Comparison of ENCODE assay signal across 15 cellular contexts in the genomic region with DNA sequence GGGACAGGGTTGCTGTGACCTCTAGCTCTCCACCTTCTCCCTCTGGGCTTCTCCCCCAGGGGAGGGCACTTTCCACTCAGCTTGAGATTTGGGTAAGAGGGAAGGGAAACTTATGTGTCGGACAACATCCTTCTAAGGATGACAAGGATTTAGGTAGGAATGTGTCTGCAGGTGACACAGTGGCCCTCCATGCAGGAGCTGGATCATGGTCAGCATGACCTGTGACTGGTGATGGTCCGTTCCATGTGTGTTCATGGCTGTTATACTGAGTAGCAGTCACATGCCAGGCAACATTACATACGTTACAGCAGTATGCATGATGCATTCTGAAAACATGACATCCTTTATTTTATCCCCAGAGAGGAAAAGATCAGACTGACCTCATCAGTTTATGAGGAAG.
DNase-seq lines count a peak whose midpoint lies in the region; ATAC-seq, FAIRE-seq and TF ChIP-seq lines count a peak whose summit lies in the region.
"Had no signal": no experiment of that assay in that cellular context is flagged by ENCODE, and none has a peak within 500 bp of the region (broad histone marks: within the 10 kb centered on the region; RNA-seq: fewer than 3 reads in every experiment).

No MANE protein-coding gene starts in this region.

- H3K36me3 Mint-ChIP-seq in neural crest cell (ENCODE audit: low read depth) (no peaks in the 10 kb centered on the region), GM23338 (ENCODE audit: low read depth) (no peaks in the 10 kb centered on the region)
- no peaks in the 10 kb centered on the region for H3K36me3 Mint-ChIP-seq in activated T-helper 1 cell treated with anti-CD3 and anti-CD28 coated beads, Interleukin-12 subunit alpha, Interleukin-12 subunit beta, Interleukin-2, Interleukin-4 antibody, amounts not matched to agents 30 ng/mL and 10 ng/mL and 1 ng/mL, durations not matched to agents 14 hours and 24 hours and 36 hours (ENCODE audit: low read depth)

- in situ Hi-C loops in gastrocnemius medialis (cut with MboI; ENCODE audit: low sequenced_read_pairs in 4 of 4) = no loop called here

- H4K20me1 ChIP-seq in GM23338 (replicated peaks; ENCODE audit: insufficient read depth) = no peaks in the 10 kb centered on the region

- H3K27me3 Mint-ChIP-seq in neural crest cell (ENCODE audit: low read depth) = no peaks in the 10 kb centered on the region
- peaks cover 6% of the 10 kb centered on the region for H3K27me3 Mint-ChIP-seq in activated T-helper 1 cell treated with anti-CD3 and anti-CD28 coated beads, Interleukin-12 subunit alpha, Interleukin-12 subunit beta, Interleukin-2, Interleukin-4 antibody, amounts not matched to agents 30 ng/mL and 10 ng/mL and 1 ng/mL, durations not matched to agents 14 hours and 24 hours and 36 hours (ENCODE audit: insufficient read depth)
- peaks cover 7% of the 10 kb centered on the region for H3K27me3 Mint-ChIP-seq in GM23338 (ENCODE audit: insufficient read depth, low read depth, poor library complexity)

- H3K9me3 Mint-ChIP-seq in neural crest cell = peaks cover 2% of the 10 kb centered on the region
- no peaks in the 10 kb centered on the region for H3K9me3 Mint-ChIP-seq in activated T-helper 1 cell treated with anti-CD3 and anti-CD28 coated beads, Interleukin-12 subunit alpha, Interleukin-12 subunit beta, Interleukin-2, Interleukin-4 antibody, amounts not matched to agents 30 ng/mL and 10 ng/mL and 1 ng/mL, durations not matched to agents 14 hours and 24 hours and 36 hours
- H3K9me3 Mint-ChIP-seq in GM23338 = no peaks in the 10 kb centered on the region
- H3K9me3 Mint-ChIP-seq: HFFc6 had no signal

- H3K4me1 Mint-ChIP-seq in neural crest cell (no peaks in the 10 kb centered on the region), GM23338 (no peaks in the 10 kb centered on the region; the same call in 2 of the 3 replicates)
- H3K4me1 Mint-ChIP-seq in activated T-helper 1 cell treated with anti-CD3 and anti-CD28 coated beads, Interleukin-12 subunit alpha, Interleukin-12 subunit beta, Interleukin-2, Interleukin-4 antibody, amounts not matched to agents 30 ng/mL and 10 ng/mL and 1 ng/mL, durations not matched to agents 14 hours and 24 hours and 36 hours (ENCODE audit: low read depth) = no peaks in the 10 kb centered on the region

- H3K79me2 ChIP-seq in GM23338 (replicated peaks; ENCODE audit: insufficient read depth) = no peaks in the 10 kb centered on the region

- H3K4me1 ChIP-seq in gastrocnemius medialis (peaks cover 24 to 37% of the 10 kb centered on the region in 2 donors), GM23338 (ENCODE audit: insufficient read depth) (no peaks in the 10 kb centered on the region)
- H3K4me1 ChIP-seq: BE2C had no signal

- H2AFZ ChIP-seq in GM23338 = no peak overlapping the region

- no peaks in the 10 kb centered on the region for H3K36me3 ChIP-seq in gastrocnemius medialis
- H3K36me3 ChIP-seq in GM23338 (ENCODE audit: insufficient read depth) = no peaks in the 10 kb centered on the region
- H3K36me3 ChIP-seq: BE2C had no signal

- DNase-seq in HTR-8/SVneo (ENCODE audit: insufficient read length, low spot score) = no peak
- DNase-seq in neural crest cell (ENCODE audit: low read depth, low spot score) = no peak
- DNase-seq in gastrocnemius medialis = no peak
- DNase-seq in activated T-helper 1 cell treated with anti-CD3 and anti-CD28 coated beads, Interleukin-12 subunit alpha, Interleukin-12 subunit beta, Interleukin-2, Interleukin-4 antibody, amounts not matched to agents 30 ng/mL and 10 ng/mL and 1 ng/mL, durations not matched to agents 14 hours and 24 hours and 36 hours (ENCODE audit: low spot score) = no peak
- DNase-seq in GM23338 (ENCODE audit: low spot score) = no peak
- no peak for DNase-seq in dermis blood vessel endothelial cell
- DNase-seq: BE2C, Calu3, DMS 273 treated with DMSO at 0.1 percent for 48 hours, HFFc6 had no signal

- H3K4me3 Mint-ChIP-seq in neural crest cell (no peak overlapping the region), GM23338 (no peak overlapping the region)
- no peak overlapping the region for H3K4me3 Mint-ChIP-seq in activated T-helper 1 cell treated with anti-CD3 and anti-CD28 coated beads, Interleukin-12 subunit alpha, Interleukin-12 subunit beta, Interleukin-2, Interleukin-4 antibody, amounts not matched to agents 30 ng/mL and 10 ng/mL and 1 ng/mL, durations not matched to agents 14 hours and 24 hours and 36 hours
- H3K4me3 Mint-ChIP-seq: HFFc6 had no signal

- H3K4me2 ChIP-seq in GM23338 = no peak overlapping the region

- FAIRE-seq in HTR-8/SVneo (lab: Jason Lieb, UNC) = peak; percentile 75
- FAIRE-seq: A204.1, GM12891, H1, K562 had no signal

- intact Hi-C loops in gastrocnemius medialis (cut with DNase I; ENCODE audit: low total_unique reads) = loop anchor here (1.0 to 2.0 kb wide), 4 partner anchors 15 to 89 kb away; no protein-coding TSS in a partner anchor
- intact Hi-C loops in activated T-helper 1 cell treated with anti-CD3 and anti-CD28 coated beads, Interleukin-12 subunit alpha, Interleukin-12 subunit beta, Interleukin-2, Interleukin-4 antibody, amounts not matched to agents 30 ng/mL and 10 ng/mL and 1 ng/mL, durations not matched to agents 14 hours and 24 hours and 36 hours (cut with micrococcal nuclease) = no loop called here

- no peak overlapping the region for H3K4me3 ChIP-seq in gastrocnemius medialis
- H3K4me3 ChIP-seq in GM23338 = no peak overlapping the region
- H3K4me3 ChIP-seq: K562 had no signal

- peak overlapping the region in 3 of 4 donors; percentile 12 to 85 (median 78) for H3K27ac ChIP-seq in gastrocnemius medialis
- no peak overlapping the region for H3K27ac ChIP-seq in GM23338 (ENCODE audit: low read depth)

- no peak for ATAC-seq in gastrocnemius medialis
- no peak for ATAC-seq in GM23338
- no peak for ATAC-seq in GM21515 (IDR thresholded peaks at IDR 0.05; ENCODE audit: unreplicated experiment)
- ATAC-seq: K562 had no signal

- no peaks in the 10 kb centered on the region for H3K27me3 ChIP-seq in gastrocnemius medialis
- no peaks in the 10 kb centered on the region for H3K27me3 ChIP-seq in GM23338 (ENCODE audit: insufficient read depth)
- H3K27me3 ChIP-seq: BE2C had no signal

- TF ChIP-seq POLR2A in gastrocnemius medialis (IDR thresholded peaks at IDR 0.05) = no peak

- TF ChIP-seq CTCF in neural crest cell (conservative IDR thresholded peaks at IDR 0.05) (no peak), gastrocnemius medialis (IDR thresholded peaks at IDR 0.05 in 4 of 5, conservative IDR thresholded peaks at IDR 0.05 in 1 of 5) (no peak), GM23338 (conservative IDR thresholded peaks at IDR 0.05; ENCODE audit: low read depth in 2 of 2) (no peak)

- H3F3A ChIP-seq in GM23338 (replicated peaks; ENCODE audit: low read depth) = no peaks in the 10 kb centered on the region

- H3K9me2 ChIP-seq in GM23338 (ENCODE audit: insufficient read depth) = 0 out of 2 replicates have a peak, but pooled peaks cover 3% of the 10 kb centered on the region

- no peaks in the 10 kb centered on the region for H3K9me3 ChIP-seq in gastrocnemius medialis
- H3K9me3 ChIP-seq: BE2C had no signal

- H3K27ac Mint-ChIP-seq in neural crest cell (ENCODE audit: unreplicated experiment) (peak overlapping the region; percentile 43), GM23338 (no peak overlapping the region)
- H3K27ac Mint-ChIP-seq in activated T-helper 1 cell treated with anti-CD3 and anti-CD28 coated beads, Interleukin-12 subunit alpha, Interleukin-12 subunit beta, Interleukin-2, Interleukin-4 antibody, amounts not matched to agents 30 ng/mL and 10 ng/mL and 1 ng/mL, durations not matched to agents 14 hours and 24 hours and 36 hours = no peak overlapping the region
- H3K27ac Mint-ChIP-seq: HFFc6 had no signal

TF ChIP-seq in GM23338, 12 proteins besides CTCF, POLR2A, EP300 and RAD21 (continues in another document):
- TF ChIP-seq POLR2AphosphoS5 (IDR thresholded peaks at IDR 0.05; ENCODE audit: low read depth) (no peak), EZH2 (IDR thresholded peaks at IDR 0.05; ENCODE audit: low read depth, unreplicated experiment) (no peak), ETS1 (IDR thresholded peaks at IDR 0.05) (no peak), REST (IDR thresholded peaks at IDR 0.05; ENCODE audit: unreplicated experiment) (no peak), CREB1 (CRISPR knock-in tag; IDR thresholded peaks at IDR 0.05; ENCODE audit: low read depth) (no peak), EZH2phosphoT487 (IDR thresholded peaks at IDR 0.05; ENCODE audit: unreplicated experiment) (no peak), NANOG (IDR thresholded peaks at IDR 0.05; ENCODE audit: borderline replicate concordance) (no peak)
